12 cellular contexts compared by ENCODE assay signal in genomic region chr5:371811-372555, GRCh38. TPM values are rescaled to one million over a fixed set of nuclear protein-coding genes. Genes with fewer than 3 reads are reported as not detected.
DNase-seq lines count a peak whose midpoint lies in the region; ATAC-seq, FAIRE-seq and TF ChIP-seq lines count a peak whose summit lies in the region.
"Had no signal": no experiment of that assay in that cellular context is flagged by ENCODE, and none has a peak within 500 bp of the region (broad histone marks: within the 10 kb centered on the region; RNA-seq: fewer than 3 reads in every experiment).

No MANE protein-coding gene starts in this region.

- H3K4me2 ChIP-seq in GM23248 (ENCODE audit: unreplicated experiment) = no peak overlapping the region

- peak; percentile 32 for DNase-seq in D341Med (ENCODE audit: low spot score)
- peak; percentile 40 for DNase-seq in GM23248
- DNase-seq in UCSD-AML1 (lab: John Stamatoyannopoulos, UW; ENCODE audit: unreplicated experiment) = peak; percentile 62
- DNase-seq in lower lobe of right lung = peak; percentile 26
- DNase-seq in NCI-H524 (lab: John Stamatoyannopoulos, UW) = no peak
- DNase-seq in small intestine = no peak
- DNase-seq in effector CD4-positive, alpha-beta T cell = no peak
- DNase-seq in GM13977 (ENCODE audit: low spot score) = no peak
- DNase-seq: hypothalamus, NCI-H1436 treated with DMSO at 0.1 percent for 48 hours had no signal

- H3K27ac ChIP-seq in GM23248 (peak overlapping the region; percentile 49), lower lobe of right lung (no peak overlapping the region), small intestine (ENCODE audit: low read depth in 1 of 2, low read length in 1 of 2) (no peak overlapping the region)
- H3K27ac ChIP-seq: ovary had no signal

- no peak for ATAC-seq in lower lobe of right lung

- no peaks in the 10 kb centered on the region for H3K9me2 ChIP-seq in GM23248 (ENCODE audit: insufficient read depth)

- H4K20me1 ChIP-seq in GM23248 (ENCODE audit: insufficient read depth) = no peaks in the 10 kb centered on the region

- no peak overlapping the region for H3K4me3 ChIP-seq in GM23248
- no peak overlapping the region for H3K4me3 ChIP-seq in lower lobe of right lung
- H3K4me3 ChIP-seq in small intestine (ENCODE audit: low read depth in 1 of 2, low read length in 2 of 2) = no peak overlapping the region
- H3K4me3 ChIP-seq: ovary had no signal

- FAIRE-seq in small intestine (lab: Jason Lieb, UNC) = no peak
- FAIRE-seq: GM12892 had no signal

- H3K79me2 ChIP-seq in GM23248 (ENCODE audit: insufficient read depth) = peaks cover 16% of the 10 kb centered on the region

- H3K27me3 ChIP-seq in GM23248 (replicated peaks; ENCODE audit: insufficient read depth) (no peaks in the 10 kb centered on the region), lower lobe of right lung (ENCODE audit: low read depth) (no peaks in the 10 kb centered on the region), small intestine (ENCODE audit: control insufficient read depth in 2 of 2, insufficient read depth in 2 of 2, low read length in 2 of 2) (no peaks in the 10 kb centered on the region)
- H3K27me3 ChIP-seq: ovary had no signal

- H3K4me1 ChIP-seq in GM23248 (ENCODE audit: insufficient read depth) (peaks cover 19% of the 10 kb centered on the region), lower lobe of right lung (peaks cover 39% of the 10 kb centered on the region), small intestine (ENCODE audit: control insufficient read depth in 2 of 2, insufficient read depth in 1 of 2, low read depth in 1 of 2, low read length in 1 of 2) (no peaks in the 10 kb centered on the region)

- in situ Hi-C loops in GM23248 (cut with MboI) = no loop called here
- in situ Hi-C loops in GM13977 (cut with MboI; ENCODE audit: low pct_unique_long_range_greater_than_20kb, low sequenced_read_pairs, unreplicated experiment) = no loop called here

- WGBS in GM23248 (ENCODE audit: low coverage in 1 of 2, low lambda C conversion rate in 2 of 2, missing lambda C conversion rate in 2 of 2), 2 experiments = 65 to 66% methylated on average over 12 of the region's 12 CpGs
- WGBS in small intestine, 3 donors = 59 to 82% (median 73%) methylated on average over 12 of the region's 12 CpGs

- TF ChIP-seq CTCF in lower lobe of right lung (IDR thresholded peaks at IDR 0.05) (no peak), GM13977 (IDR thresholded peaks at IDR 0.05; ENCODE audit: extremely low read depth, insufficient read depth, missing control alignments) (no peak)

- intact Hi-C loops in lower lobe of right lung (cut with DNase I) = no loop called here

- H3F3A ChIP-seq in GM23248 (ENCODE audit: insufficient read depth) = peaks cover 18% of the 10 kb centered on the region

- H3K9me3 ChIP-seq in GM23248 (ENCODE audit: low read depth) (no peaks in the 10 kb centered on the region), lower lobe of right lung (no peaks in the 10 kb centered on the region), small intestine (ENCODE audit: control insufficient read depth, low read depth) (no peaks in the 10 kb centered on the region)
- H3K9me3 ChIP-seq: ovary had no signal

- H3K36me3 ChIP-seq in GM23248 (ENCODE audit: low read depth) = no peaks in the 10 kb centered on the region
- no peaks in the 10 kb centered on the region for H3K36me3 ChIP-seq in lower lobe of right lung
- no peaks in the 10 kb centered on the region for H3K36me3 ChIP-seq in small intestine (ENCODE audit: control insufficient read depth in 2 of 2, insufficient read depth in 2 of 2, low read length in 2 of 2)
- H3K36me3 ChIP-seq: ovary had no signal

- H2AFZ ChIP-seq in GM23248 = no peak overlapping the region

- H3K9ac ChIP-seq in GM23248 = peak overlapping the region; percentile 32; the same call in 1 of the 2 replicates

RNA-seq across cellular contexts. Expression of gene AHRR, which starts 50.5 kb away (rescaled TPM):
- total RNA-seq in GM23248 (2014; rRNA removed; shearing (Covaris generic)) = 33.7 and 40.0 TPM in 2 replicates
- 11.9 and 13.2 TPM in 2 replicates for polyA plus RNA-seq in GM23248 (2016; fragmentation: Nextera tagmentation; extraction: Ambion mirVana)
- 8.4 TPM for total RNA-seq in lower lobe of right lung
- polyA plus RNA-seq in small intestine = 1 to 10 TPM in 1 of 3 donors, under 1 TPM in 2; 0.22 to 1.1 (median 0.82) TPM

Comparison
In these comparisons a context has a peak if more than half of its experiments do, and no peak if none do; other contexts are left out.
1. DNase-seq: peak in D341Med (single experiment), GM23248 (single experiment), UCSD-AML1 (single experiment) and lower lobe of right lung (single experiment); none in NCI-H524 (0 of 2), small intestine (single experiment), effector CD4-positive, alpha-beta T cell (single experiment) and GM13977 (single experiment).